In genomic region chr10:61397175-61397986, GRCh38 we compare ENCODE assay signal across 8 cellular contexts. TPM values are rescaled to one million over a fixed set of nuclear protein-coding genes. Genes with fewer than 3 reads are reported as not detected.
DNase-seq lines count a peak whose midpoint lies in the region; ATAC-seq and TF ChIP-seq lines count a peak whose summit lies in the region.

No MANE protein-coding gene starts in this region.

- no peak for TF ChIP-seq CTCF in brain (conservative IDR thresholded peaks at IDR 0.05)
- TF ChIP-seq CTCF in mesothelial cell of epicardium (IDR thresholded peaks at IDR 0.05; ENCODE audit: unreplicated experiment) = no peak

- no peaks in the 10 kb centered on the region for H3K9me3 Mint-ChIP-seq in activated T-cell treated with anti-CD3 and anti-CD28 coated beads, Interleukin-2, amount 50 U/mL, for 4 hours
- H3K9me3 Mint-ChIP-seq in brain = peaks cover 0 to 3% (median 0%) of the 10 kb centered on the region in 5 experiments
- peaks cover 6% of the 10 kb centered on the region for H3K9me3 Mint-ChIP-seq in mesothelial cell of epicardium

- no peaks in the 10 kb centered on the region for H3K27me3 ChIP-seq in Karpas-422 (ENCODE audit: low read length)

- H3K36me3 Mint-ChIP-seq in activated T-cell treated with anti-CD3 and anti-CD28 coated beads, Interleukin-2, amount 50 U/mL, for 4 hours (ENCODE audit: insufficient read depth) = no peaks in the 10 kb centered on the region
- H3K36me3 Mint-ChIP-seq in brain (no peaks in the 10 kb centered on the region), mesothelial cell of epicardium (no peaks in the 10 kb centered on the region)

- peak overlapping the region; percentile 51 for H3K4me2 ChIP-seq in Karpas-422 (ENCODE audit: low read depth, low read length, poor library complexity, severe bottlenecking)

- H4K20me1 ChIP-seq in Karpas-422 (ENCODE audit: insufficient read depth, low read depth, low read length) = no peaks in the 10 kb centered on the region

- no peak for ATAC-seq in activated T-cell treated with anti-CD3 and anti-CD28 coated beads, Interleukin-2, amount 50 U/mL, for 4 hours
- no peak for ATAC-seq in GM19023 (IDR thresholded peaks at IDR 0.05; ENCODE audit: unreplicated experiment)

- peaks cover 8% of the 10 kb centered on the region for H3K4me1 Mint-ChIP-seq in activated T-cell treated with anti-CD3 and anti-CD28 coated beads, Interleukin-2, amount 50 U/mL, for 4 hours (ENCODE audit: low read depth)
- H3K4me1 Mint-ChIP-seq in brain = peaks cover 6% of the 10 kb centered on the region
- peaks cover 30% of the 10 kb centered on the region for H3K4me1 Mint-ChIP-seq in mesothelial cell of epicardium

- no peaks in the 10 kb centered on the region for H3K36me3 ChIP-seq in Karpas-422 (ENCODE audit: insufficient read depth, low read length)

- H3K27ac ChIP-seq in Karpas-422 (ENCODE audit: low read length) = no peak overlapping the region

- peaks cover 4% of the 10 kb centered on the region; the same call in 1 of the 2 replicates for H3K9me2 ChIP-seq in Karpas-422 (replicated peaks; ENCODE audit: insufficient read depth, low read length)

- no peak for DNase-seq in activated T-cell treated with anti-CD3 and anti-CD28 coated beads, Interleukin-2, amount 50 U/mL, for 4 hours
- DNase-seq in activated T-cell treated with anti-CD3 and anti-CD28 coated beads, Interleukin-2, amount 50 U/mL, for 1 hour = no peak
- DNase-seq in Karpas-422 = peak; percentile 52
- DNase-seq in mesothelial cell of epicardium (ENCODE audit: low spot score in 2 of 2, unreplicated experiment in 2 of 2) = no peak
- no peak for DNase-seq in dedifferentiated amniotic fluid mesenchymal stem cell (ENCODE audit: extremely low spot score)
- no peak for DNase-seq in DMS153 treated with DMSO at 0.1 percent for 48 hours (lab: John Stamatoyannopoulos, UW; ENCODE audit: unreplicated experiment)

- H3K27ac Mint-ChIP-seq in brain (peak overlapping the region in 1 of 5 experiments; percentile 30), mesothelial cell of epicardium (peak overlapping the region; percentile 13)

- H3K9ac ChIP-seq in Karpas-422 (ENCODE audit: low read length) = peak overlapping the region; percentile 10

- H3K4me1 ChIP-seq in Karpas-422 (ENCODE audit: low read length) = peaks cover 8% of the 10 kb centered on the region

- no peaks in the 10 kb centered on the region for H3K79me2 ChIP-seq in Karpas-422 (ENCODE audit: low read length)

- H3K4me3 ChIP-seq in Karpas-422 (ENCODE audit: low read length) = peak overlapping the region; percentile 41

- H2AFZ ChIP-seq in Karpas-422 (ENCODE audit: low read length) = peak overlapping the region; percentile 88

- peaks cover 7% of the 10 kb centered on the region for H3K27me3 Mint-ChIP-seq in activated T-cell treated with anti-CD3 and anti-CD28 coated beads, Interleukin-2, amount 50 U/mL, for 4 hours (ENCODE audit: low read depth)
- peaks cover 3% of the 10 kb centered on the region for H3K27me3 Mint-ChIP-seq in brain
- H3K27me3 Mint-ChIP-seq in mesothelial cell of epicardium (ENCODE audit: low read depth) = peaks cover 2% of the 10 kb centered on the region

- no peaks in the 10 kb centered on the region for H3K9me3 ChIP-seq in Karpas-422 (ENCODE audit: low read length)

- peak overlapping the region; percentile 78 for H3K4me3 Mint-ChIP-seq in activated T-cell treated with anti-CD3 and anti-CD28 coated beads, Interleukin-2, amount 50 U/mL, for 4 hours
- H3K4me3 Mint-ChIP-seq in brain (peak overlapping the region in 3 of 5 experiments; percentile 0 to 57 (median 19)), mesothelial cell of epicardium (no peak overlapping the region)

RNA-seq across cellular contexts. Expression of gene TMEM26, which starts 55.8 kb away (rescaled TPM):
- not detected for total RNA-seq in activated T-cell treated with anti-CD3 and anti-CD28 coated beads, Interleukin-2, amount 50 U/mL, for 4 hours
- not detected in 2 replicates for total RNA-seq in Karpas-422 (2014; rRNA removed; shearing (Covaris generic); ENCODE audit: low replicate concordance)
- polyA plus RNA-seq in brain (ENCODE audit: insufficient read depth, low read depth, low replicate concordance) = 0.25 TPM
- total RNA-seq in mesothelial cell of epicardium = 3.4 to 4.1 TPM (median 3.9 TPM) in 3 replicates
